8 cellular contexts compared by ENCODE assay signal in the genomic region with DNA sequence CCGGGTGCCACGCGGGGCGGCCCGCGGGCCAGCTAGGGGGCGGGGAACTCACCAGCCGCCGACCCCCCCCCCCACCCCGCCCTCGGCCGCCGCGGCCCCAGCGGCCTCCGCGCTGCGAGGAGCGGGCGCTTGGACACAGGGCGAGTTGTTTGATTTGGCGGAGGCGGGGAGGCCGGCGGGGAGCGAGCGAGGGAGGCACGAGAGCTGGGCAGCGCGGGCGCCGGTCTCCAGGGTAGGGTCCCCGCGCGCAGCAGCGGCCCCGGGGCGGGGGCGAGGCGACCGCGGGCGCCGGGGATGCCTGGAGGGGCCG.
DNase-seq lines count a peak whose midpoint lies in the region; ATAC-seq and TF ChIP-seq lines count a peak whose summit lies in the region.

No MANE protein-coding gene starts in this region.

- no peaks in the 10 kb centered on the region for H3K79me1 ChIP-seq in neuronal stem cell (ENCODE audit: low read depth, low read length)

- H3K14ac ChIP-seq in neuronal stem cell (ENCODE audit: low read length), result no peak overlapping the region

- H3K4me3 ChIP-seq in BJ (ENCODE audit: low read depth, low read length) (peak overlapping the region; percentile 48), esophagus (ENCODE audit: low read depth in 1 of 2, low read length in 2 of 2) (peak overlapping the region; percentile 42 to 50), neuronal stem cell (ENCODE audit: low read length in 2 of 2) (peak overlapping the region; percentile 54 to 83), adrenal gland (peak overlapping the region in 1 of 4 donors; percentile 65)

- intact Hi-C loops in adrenal gland (cut with DNase I), result no loop called here

- peak; percentile 1 for ATAC-seq in GM19467 (IDR thresholded peaks at IDR 0.05; ENCODE audit: unreplicated experiment)

- POLR2A ChIA-PET in BJ (lab: Charles Lee), result interaction anchor here (0.7 kb wide), 1 partner anchor 10 kb away, joined by 6 read pairs; no protein-coding TSS in a partner anchor

- DNase-seq in BJ (ENCODE audit: low read depth) (no peak), HuH-7 (ENCODE audit: low spot score) (peak; percentile 26), neuronal stem cell (ENCODE audit: low spot score) (no peak), adrenal gland (no peak)
- DNase-seq in effector CD4-positive, alpha-beta T cell, result no peak
- no peak for DNase-seq in activated CD8-positive, alpha-beta memory T cell treated with anti-CD3 and anti-CD28 coated beads for 24 hours

- TF ChIP-seq CTCF in BJ (IDR thresholded peaks at IDR 0.05; ENCODE audit: insufficient read depth, low read depth, low read length), result no peak
- no peak for TF ChIP-seq CTCF in adrenal gland (IDR thresholded peaks at IDR 0.05)

- H3K36me3 ChIP-seq in BJ (ENCODE audit: control insufficient read depth, insufficient read depth, low read length) (no peaks in the 10 kb centered on the region; the same call in 1 of the 2 replicates), esophagus (ENCODE audit: control insufficient read depth in 2 of 2, insufficient read depth in 2 of 2, low read length in 1 of 2) (no peaks in the 10 kb centered on the region), neuronal stem cell (replicated peaks in 1 of 2; ENCODE audit: control insufficient read depth in 2 of 2, insufficient read depth in 2 of 2, low read length in 2 of 2) (no peaks in the 10 kb centered on the region), adrenal gland (replicated peaks in 1 of 2) (no peaks in the 10 kb centered on the region)

- H2AK5ac ChIP-seq in neuronal stem cell (ENCODE audit: low read depth, low read length), result no peak overlapping the region

- H3K4ac ChIP-seq in neuronal stem cell (ENCODE audit: low read length), result no peak overlapping the region

- H3K9ac ChIP-seq in neuronal stem cell (ENCODE audit: low read depth, low read length, poor library complexity), result peak overlapping the region; percentile 51

- H2AFZ ChIP-seq in neuronal stem cell (ENCODE audit: low read length), result peak overlapping the region; percentile 88

- H3K27ac ChIP-seq in esophagus (ENCODE audit: low read depth in 2 of 2, low read length in 1 of 2), result no peak overlapping the region
- H3K27ac ChIP-seq in neuronal stem cell (replicated peaks; ENCODE audit: low read length), result no peak overlapping the region
- no peak overlapping the region for H3K27ac ChIP-seq in adrenal gland

- H4K8ac ChIP-seq in neuronal stem cell (ENCODE audit: low read depth, low read length), result no peak overlapping the region

- no peak for TF ChIP-seq POLR2A in adrenal gland (IDR thresholded peaks at IDR 0.05)

- no peak overlapping the region for H2BK120ac ChIP-seq in neuronal stem cell (ENCODE audit: low read depth, low read length)

- no peaks in the 10 kb centered on the region for H3K9me3 ChIP-seq in esophagus (ENCODE audit: control insufficient read depth in 2 of 2, insufficient read depth in 1 of 2, low read depth in 1 of 2, low read length in 1 of 2)
- H3K9me3 ChIP-seq in neuronal stem cell (replicated peaks in 1 of 2; ENCODE audit: control insufficient read depth in 2 of 2, insufficient read depth in 1 of 2, low read depth in 1 of 2, low read length in 2 of 2), result no peaks in the 10 kb centered on the region
- no peaks in the 10 kb centered on the region for H3K9me3 ChIP-seq in adrenal gland (replicated peaks in 1 of 3)

- 1 to 2% methylated on average over 36 to 45 of the region's 45 CpGs for WGBS in esophagus, 2 donors
- WGBS in neuronal stem cell (ENCODE audit: extremely low coverage in 2 of 2, insufficient read length in 2 of 2, insufficient replicate concordance in 1 of 2), 2 donors, result no CpG with 5 or more reads among the region's 45 CpGs
- WGBS in adrenal gland, 4 donors, result 0 to 2% (median 1%) methylated on average over 8 to 45 of the region's 45 CpGs

- H2BK15ac ChIP-seq in neuronal stem cell (ENCODE audit: low read length), result peak overlapping the region; percentile 12

- no peaks in the 10 kb centered on the region for H3K27me3 ChIP-seq in BJ (ENCODE audit: control insufficient read depth, insufficient read depth, low read length)
- no peaks in the 10 kb centered on the region for H3K27me3 ChIP-seq in esophagus (ENCODE audit: control insufficient read depth in 1 of 2, insufficient read depth in 2 of 2, low read length in 2 of 2)
- H3K27me3 ChIP-seq in neuronal stem cell (ENCODE audit: control insufficient read depth in 3 of 3, insufficient read depth in 3 of 3, low read depth in 1 of 3, low read length in 3 of 3), result no peaks in the 10 kb centered on the region
- no peaks in the 10 kb centered on the region for H3K27me3 ChIP-seq in adrenal gland

- H2BK5ac ChIP-seq in neuronal stem cell (ENCODE audit: low read length), result no peak overlapping the region

- CTCF ChIA-PET in BJ (lab: Yijun Ruan, JAX), result interaction anchor here (1.4 to 1.9 kb wide), 2 partner anchors 11 to 221 kb away, joined by 3 to 4 read pairs; no protein-coding TSS in a partner anchor

- H3K4me1 ChIP-seq in esophagus (ENCODE audit: control insufficient read depth in 2 of 2, insufficient read depth in 2 of 2, low read length in 1 of 2), result peaks cover 2 to 8% of the 10 kb centered on the region in 2 donors
- peaks cover 34 to 42% of the 10 kb centered on the region in 2 donors for H3K4me1 ChIP-seq in neuronal stem cell (ENCODE audit: control insufficient read depth in 2 of 2, insufficient read depth in 1 of 2, low read depth in 1 of 2, low read length in 2 of 2)
- peaks cover 0 to 5% of the 10 kb centered on the region in 2 donors for H3K4me1 ChIP-seq in adrenal gland (replicated peaks in 1 of 2)

- H2BK12ac ChIP-seq in neuronal stem cell (ENCODE audit: low read length), result no peak overlapping the region

- H3K4me2 ChIP-seq in neuronal stem cell (ENCODE audit: insufficient read depth, low read length, poor library complexity, severe bottlenecking), result peak overlapping the region; percentile 96

- peak overlapping the region; percentile 86 for H3K18ac ChIP-seq in neuronal stem cell (ENCODE audit: low read length)

- H3K23ac ChIP-seq in neuronal stem cell (ENCODE audit: low read depth, low read length, poor library complexity), result no peak overlapping the region

- H4K91ac ChIP-seq in neuronal stem cell (ENCODE audit: low read depth, low read length, poor library complexity), result no peak overlapping the region
